10 cellular contexts compared by ENCODE assay signal in the genomic region with DNA sequence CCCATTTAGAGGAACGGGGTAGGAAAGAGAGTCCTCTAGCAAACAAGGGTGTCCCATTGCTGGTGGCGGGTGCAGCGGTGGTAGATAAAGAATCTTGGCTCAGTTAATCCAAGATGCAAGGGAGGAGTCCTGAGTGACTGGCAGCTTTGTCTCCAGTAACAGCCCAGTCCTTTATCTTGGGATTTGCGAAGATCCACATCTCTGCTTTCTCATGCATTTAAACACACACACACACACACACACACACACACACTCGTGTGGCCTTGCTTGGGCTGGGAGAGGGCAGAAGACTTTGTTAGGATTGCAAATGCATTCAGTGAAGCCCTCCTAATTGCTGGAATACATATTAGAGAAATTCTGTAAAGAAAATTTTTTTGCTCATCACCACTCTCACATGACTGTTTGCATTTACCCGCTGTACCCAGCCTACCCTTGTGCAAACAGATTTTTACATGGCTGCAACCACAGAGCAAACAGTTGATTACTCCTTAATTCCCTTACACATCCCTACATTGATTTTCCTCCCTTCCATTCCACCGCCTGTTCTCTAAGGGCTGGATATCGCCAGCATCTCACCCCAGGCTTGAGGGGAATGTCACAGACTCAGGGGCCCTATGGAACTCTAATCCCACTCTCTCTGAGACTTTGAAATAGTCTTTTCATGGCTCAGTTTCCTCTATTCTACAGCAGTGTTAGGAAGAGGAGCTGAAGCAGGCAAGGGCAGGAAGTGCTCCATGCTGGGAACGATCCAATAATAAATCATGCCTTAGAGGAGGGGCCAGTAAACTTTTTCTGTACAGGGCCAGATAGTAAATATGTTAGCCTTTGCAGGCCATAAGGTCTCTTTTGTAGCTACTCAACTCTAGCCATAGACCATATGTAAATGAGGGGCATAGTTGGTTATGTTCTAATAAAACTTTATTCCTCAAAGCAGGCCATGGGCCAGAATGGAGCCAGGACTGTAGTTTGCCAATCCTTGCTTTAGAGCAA. TPM values are rescaled to one million over a fixed set of nuclear protein-coding genes. Genes with fewer than 3 reads are reported as not detected.
DNase-seq lines count a peak whose midpoint lies in the region; ATAC-seq and TF ChIP-seq lines count a peak whose summit lies in the region.
"Had no signal": no experiment of that assay in that cellular context is flagged by ENCODE, and none has a peak within 500 bp of the region (broad histone marks: within the 10 kb centered on the region; RNA-seq: fewer than 3 reads in every experiment).

No MANE protein-coding gene starts in this region.

- TF ChIP-seq RAD21 in HCT116 (IDR thresholded peaks at IDR 0.05; ENCODE audit: low read depth), result no peak

- intact Hi-C loops in HCT116 (cut with micrococcal nuclease) (no loop called here), PC-9 (cut with micrococcal nuclease; ENCODE audit: unreplicated experiment) (no loop called here)

- TF ChIP-seq CTCF in HCT116 (IDR thresholded peaks at IDR 0.05 in 2 of 3, conservative IDR thresholded peaks at IDR 0.05 in 1 of 3; ENCODE audit: borderline replicate concordance in 1 of 3, insufficient read depth in 1 of 3, low read depth in 2 of 3, low read length in 2 of 3), result no peak
- no peak for TF ChIP-seq CTCF in PC-9 (conservative IDR thresholded peaks at IDR 0.05)
- TF ChIP-seq CTCF in progenitor cell of endocrine pancreas (IDR thresholded peaks at IDR 0.05; ENCODE audit: unreplicated experiment), result no peak

- H3K27me3 Mint-ChIP-seq in progenitor cell of endocrine pancreas, result peaks cover 3% of the 10 kb centered on the region

- peaks cover 58% of the 10 kb centered on the region for H3F3A ChIP-seq in PC-9 (ENCODE audit: insufficient read depth, low read depth)

- no peaks in the 10 kb centered on the region for H3K36me3 Mint-ChIP-seq in progenitor cell of endocrine pancreas (ENCODE audit: insufficient read depth)

- H3K36me3 ChIP-seq in HCT116 (ENCODE audit: control insufficient read depth in 1 of 2, insufficient read depth in 2 of 2, low read length in 2 of 2) (peaks cover 0 to 6% of the 10 kb centered on the region in 2 experiments; a peak in 1 of 4 replicates), PC-9 (ENCODE audit: low read depth) (peaks cover 5% of the 10 kb centered on the region; the same call in 1 of the 2 replicates)

- H3K79me2 ChIP-seq in HCT116 (ENCODE audit: insufficient read depth, low read length) (peaks cover 65% of the 10 kb centered on the region), PC-9 (ENCODE audit: low read depth) (peaks cover 71% of the 10 kb centered on the region)

- H3K9me2 ChIP-seq in HCT116 (ENCODE audit: insufficient read depth), result no peaks in the 10 kb centered on the region
- H3K9me2 ChIP-seq in PC-9 (ENCODE audit: insufficient read depth), result no peaks in the 10 kb centered on the region

- peak overlapping the region; percentile 7 for H3K4me3 Mint-ChIP-seq in progenitor cell of endocrine pancreas (ENCODE audit: low read depth)
- H3K4me3 Mint-ChIP-seq: activated T-cell treated with anti-CD3 and anti-CD28 coated beads, Interleukin-2, amount 50 U/mL, for 4 hours had no signal

- DNase-seq in HCT116 (ENCODE audit: low read depth, low spot score) (no peak), PC-9 (peak in 1 of 2 experiments; percentile 54), epithelial cell of prostate (ENCODE audit: low read depth, low spot score) (no peak), progenitor cell of endocrine pancreas (ENCODE audit: low spot score, unreplicated experiment) (no peak), HK-2 (ENCODE audit: unreplicated experiment) (no peak), NCI-H345 (lab: John Stamatoyannopoulos, UW) (no peak)
- DNase-seq: activated T-cell treated with anti-CD3 and anti-CD28 coated beads, Interleukin-2, amount 50 U/mL, for 4 hours; caudate nucleus; DMS79 treated with DMSO at 0.1 percent for 48 hours had no signal

- no peaks in the 10 kb centered on the region for H3K9me3 Mint-ChIP-seq in progenitor cell of endocrine pancreas (ENCODE audit: low read depth)
- H3K9me3 Mint-ChIP-seq: activated T-cell treated with anti-CD3 and anti-CD28 coated beads, Interleukin-2, amount 50 U/mL, for 4 hours had no signal

- H3K9ac ChIP-seq in HCT116 (ENCODE audit: low read length), result peak overlapping the region; percentile 93

- no peak for TF ChIP-seq POLR2A in HCT116 (IDR thresholded peaks at IDR 0.05; ENCODE audit: borderline replicate concordance, extremely low read depth, insufficient read depth, insufficient read length)

- H4K20me1 ChIP-seq in HCT116 (ENCODE audit: insufficient read depth) (no peaks in the 10 kb centered on the region), PC-9 (ENCODE audit: insufficient read depth) (peaks cover 27% of the 10 kb centered on the region; the same call in 1 of the 2 replicates)

- CTCF ChIA-PET in HCT116 (lab: Charles Lee) (no interaction called here), PC-9 (lab: Charles Lee) (interaction anchor here (1.7 kb wide), 1 partner anchor 16 kb away, joined by 4 read pairs; no protein-coding TSS in a partner anchor)

- H3K4me3 ChIP-seq in HCT116 (replicated peaks in 1 of 2; ENCODE audit: low read depth in 1 of 2, low read length in 2 of 2) (0 out of 4 replicates have a peak overlapping the region, but pooled peaks of 1 of the 2 experiments have one; percentile 4), PC-9 (peak overlapping the region; percentile 97; the same call in 1 of the 2 replicates)

- H3K27ac ChIP-seq in HCT116 (ENCODE audit: low read depth, low read length) (peak overlapping the region; percentile 89), PC-9 (peak overlapping the region; percentile 98), epithelial cell of prostate (peak overlapping the region; percentile 94)

- no peak for ATAC-seq in HCT116
- no peak for ATAC-seq in HG03196 (IDR thresholded peaks at IDR 0.05; ENCODE audit: unreplicated experiment)
- ATAC-seq: activated T-cell treated with anti-CD3 and anti-CD28 coated beads, Interleukin-2, amount 50 U/mL, for 4 hours had no signal

- H3K9me3 ChIP-seq in HCT116 (ENCODE audit: control insufficient read depth in 1 of 2, insufficient read depth in 1 of 2, low read depth in 1 of 2, low read length in 2 of 2), result no peaks in the 10 kb centered on the region
- no peaks in the 10 kb centered on the region for H3K9me3 ChIP-seq in PC-9 (ENCODE audit: insufficient read depth, low read depth)

- H2AFZ ChIP-seq in HCT116 (ENCODE audit: low read depth, low read length, poor library complexity, severe bottlenecking) (no peak overlapping the region), PC-9 (no peak overlapping the region)

- BruUV-seq in HCT116 (replicated peaks; lab: Mats Ljungman, UMichigan), result no TSS peak
- BruUV-seq in PC-9 (replicated peaks; lab: Mats Ljungman, UMichigan), result no TSS peak

- H3K27me3 ChIP-seq in HCT116 (ENCODE audit: insufficient read depth, low read length) (no peaks in the 10 kb centered on the region), PC-9 (ENCODE audit: insufficient read depth, low read depth) (no peaks in the 10 kb centered on the region)

- H3K4me1 ChIP-seq in HCT116 (ENCODE audit: control insufficient read depth in 1 of 2, insufficient read depth in 2 of 2, low read length in 2 of 2) (peaks cover 69 to 88% of the 10 kb centered on the region in 2 experiments), PC-9 (replicated peaks; ENCODE audit: insufficient read depth) (peaks cover 71% of the 10 kb centered on the region)

- H3K4me2 ChIP-seq in HCT116 (ENCODE audit: low read length) (peak overlapping the region; percentile 100), PC-9 (peak overlapping the region; percentile 96)

- H3K27ac Mint-ChIP-seq in progenitor cell of endocrine pancreas, result peak overlapping the region; percentile 63

- peaks cover 36% of the 10 kb centered on the region for H3K4me1 Mint-ChIP-seq in progenitor cell of endocrine pancreas (ENCODE audit: low read depth)

- POLR2A ChIA-PET in HCT116 (lab: Charles Lee) (interaction anchor here (1.5 kb wide), 1 partner anchor 38 kb away, joined by 3 read pairs; no protein-coding TSS in a partner anchor), PC-9 (lab: Charles Lee; ENCODE audit: unreplicated experiment) (interaction anchor here (0.6 kb wide), 2 partner anchors 14 to 264 kb away, joined by 3 to 5 read pairs; no protein-coding TSS in a partner anchor)

- RAD21 ChIA-PET in HCT116 (lab: Charles Lee; ENCODE audit: low non-redundant PET in 1 of 2, low total read pairs in 2 of 2, uncharacterized antibody in 2 of 2, unreplicated experiment in 2 of 2), result interaction anchor here in 1 of 2 experiments (0.6 kb wide), 1 partner anchor 51 kb away, joined by 3 read pairs; no protein-coding TSS in a partner anchor

TF ChIP-seq in HCT116, 20 proteins besides CTCF, POLR2A, EP300 and RAD21 (continues in another document):
- TF ChIP-seq CBX3 (IDR thresholded peaks at IDR 0.05; ENCODE audit: low read depth) (no peak), TCF7L2 (IDR thresholded peaks at IDR 0.05; ENCODE audit: borderline replicate concordance, extremely low read depth, insufficient read depth, insufficient read length) (no peak), SP1 (IDR thresholded peaks at IDR 0.05; ENCODE audit: low read depth) (no peak)
- TF ChIP-seq, protein P1, sequence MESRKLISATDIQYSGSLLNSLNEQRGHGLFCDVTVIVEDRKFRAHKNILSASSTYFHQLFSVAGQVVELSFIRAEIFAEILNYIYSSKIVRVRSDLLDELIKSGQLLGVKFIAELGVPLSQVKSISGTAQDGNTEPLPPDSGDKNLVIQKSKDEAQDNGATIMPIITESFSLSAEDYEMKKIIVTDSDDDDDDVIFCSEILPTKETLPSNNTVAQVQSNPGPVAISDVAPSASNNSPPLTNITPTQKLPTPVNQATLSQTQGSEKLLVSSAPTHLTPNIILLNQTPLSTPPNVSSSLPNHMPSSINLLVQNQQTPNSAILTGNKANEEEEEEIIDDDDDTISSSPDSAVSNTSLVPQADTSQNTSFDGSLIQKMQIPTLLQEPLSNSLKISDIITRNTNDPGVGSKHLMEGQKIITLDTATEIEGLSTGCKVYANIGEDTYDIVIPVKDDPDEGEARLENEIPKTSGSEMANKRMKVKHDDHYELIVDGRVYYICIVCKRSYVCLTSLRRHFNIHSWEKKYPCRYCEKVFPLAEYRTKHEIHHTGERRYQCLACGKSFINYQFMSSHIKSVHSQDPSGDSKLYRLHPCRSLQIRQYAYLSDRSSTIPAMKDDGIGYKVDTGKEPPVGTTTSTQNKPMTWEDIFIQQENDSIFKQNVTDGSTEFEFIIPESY (IDR thresholded peaks at IDR 0.05; ENCODE audit: extremely low read depth, insufficient replicate concordance, low read length), result no peak
- TF ChIP-seq, protein P2, sequence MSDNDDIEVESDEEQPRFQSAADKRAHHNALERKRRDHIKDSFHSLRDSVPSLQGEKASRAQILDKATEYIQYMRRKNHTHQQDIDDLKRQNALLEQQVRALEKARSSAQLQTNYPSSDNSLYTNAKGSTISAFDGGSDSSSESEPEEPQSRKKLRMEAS (IDR thresholded peaks at IDR 0.05), result no peak

RNA-seq across cellular contexts. Expression of a gene that starts 3.5 kb away (rescaled TPM):
- total RNA-seq in HCT116 (2021; ENCODE audit: unreplicated experiment), result 18.9 TPM
- 14.6 and 15.1 TPM in 2 replicates for polyA plus RNA-seq in HCT116 (2012)
- 49.8 and 53.9 TPM in 2 replicates for total RNA-seq in PC-9 (2021)
- total RNA-seq in progenitor cell of endocrine pancreas, result 11.8 and 14.5 TPM in 2 replicates

RNA-seq across cellular contexts. Expression of a gene that starts 34.2 kb away (rescaled TPM):
- not detected for total RNA-seq in HCT116 (2021; ENCODE audit: unreplicated experiment)
- not detected in 2 replicates for polyA plus RNA-seq in HCT116 (2012)
- total RNA-seq in PC-9 (2021), result not detected in 2 replicates
- 0.84 and 1.2 TPM in 2 replicates for total RNA-seq in progenitor cell of endocrine pancreas
- total RNA-seq: activated T-cell treated with anti-CD3 and anti-CD28 coated beads, Interleukin-2, amount 50 U/mL, for 4 hours had no signal

RNA-seq across cellular contexts. Expression of a gene that starts 55.8 kb away (rescaled TPM):
- 4.6 TPM for total RNA-seq in HCT116 (2021; ENCODE audit: unreplicated experiment)
- polyA plus RNA-seq in HCT116 (2012), result 2.5 and 3.4 TPM in 2 replicates
- total RNA-seq in PC-9 (2021), result 1.1 and 2.5 TPM in 2 replicates
- total RNA-seq in progenitor cell of endocrine pancreas, result 1.3 and 1.4 TPM in 2 replicates
